20 cellular contexts compared by ENCODE assay signal in the genomic region with DNA sequence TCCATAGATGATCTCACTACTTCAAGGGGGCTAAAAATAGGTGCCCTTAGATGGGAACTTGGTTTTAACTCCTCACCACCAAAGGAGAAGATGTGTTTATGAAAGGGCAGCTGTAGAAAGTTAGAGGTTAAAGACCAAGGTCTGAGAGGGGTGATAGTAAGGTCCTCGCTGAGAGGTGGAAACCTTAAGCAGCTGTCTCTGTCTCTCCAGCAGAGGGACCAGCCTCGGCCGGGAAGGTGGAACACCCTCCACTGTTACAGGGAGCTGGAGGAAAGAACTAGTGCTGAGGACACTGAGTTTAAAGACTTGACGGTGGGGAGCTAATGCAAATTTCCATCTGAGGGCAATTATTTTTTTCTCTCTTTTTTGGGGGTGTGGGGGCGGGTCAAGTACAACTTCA. TPM values are rescaled to one million over a fixed set of nuclear protein-coding genes. Genes with fewer than 3 reads are reported as not detected.
DNase-seq lines count a peak whose midpoint lies in the region; ATAC-seq and TF ChIP-seq lines count a peak whose summit lies in the region.
"Had no signal": no experiment of that assay in that cellular context is flagged by ENCODE, and none has a peak within 500 bp of the region (broad histone marks: within the 10 kb centered on the region; RNA-seq: fewer than 3 reads in every experiment).

No MANE protein-coding gene starts in this region.

- TF ChIP-seq CTCF in HFF-Myc (IDR thresholded peaks at IDR 0.05; ENCODE audit: low read depth, low read length, missing control alignments) (peak; percentile 6), WERI-Rb-1 (IDR thresholded peaks at IDR 0.05; ENCODE audit: low read depth, low read length) (0 out of 2 replicates have a peak, but pooled peaks have one; percentile 15), fibroblast of villous mesenchyme (IDR thresholded peaks at IDR 0.05; ENCODE audit: insufficient read depth, low read depth, low read length) (peak; percentile 35), omental fat pad (IDR thresholded peaks at IDR 0.05) (no peak)

- no peak overlapping the region for H3K27ac ChIP-seq in WERI-Rb-1
- H3K27ac ChIP-seq: ascending aorta, C4-2B had no signal

- ATAC-seq in HG03520 (IDR thresholded peaks at IDR 0.05; ENCODE audit: unreplicated experiment): no peak
- ATAC-seq in HG02840 (IDR thresholded peaks at IDR 0.05; ENCODE audit: low FRiP score, unreplicated experiment): no peak
- ATAC-seq in omental fat pad (ENCODE audit: low FRiP score): no peak

- DNase-seq in AG20443 (ENCODE audit: low spot score) (peak; percentile 43), HFF-Myc (ENCODE audit: extremely low read depth, low read depth) (no peak), WERI-Rb-1 (no peak), fibroblast of villous mesenchyme (ENCODE audit: low read depth) (no peak), omental fat pad (ENCODE audit: low spot score) (no peak)
- no peak for DNase-seq in activated CD4-positive, alpha-beta T cell treated with anti-CD3 and anti-CD28 coated beads, Interleukin-2, amount 50 U/mL, for 1 hour
- DNase-seq: activated CD4-positive, alpha-beta T cell treated with anti-CD3 and anti-CD28 coated beads for 48 hours; activated CD8-positive, alpha-beta memory T cell treated with anti-CD3 and anti-CD28 coated beads, Interleukin-2, amount 50 U/mL, for 48 hours; activated naive CD4-positive, alpha-beta T cell treated with Interleukin-2 at 50 U/mL for 16 hours; kidney glomerular epithelial cell; NCI-H1694; NCI-H446; T-helper 9 cell had no signal

- H3K9me3 ChIP-seq in WERI-Rb-1 (ENCODE audit: severe bottlenecking): no peaks in the 10 kb centered on the region
- H3K9me3 ChIP-seq: ascending aorta had no signal

- H3K4me3 ChIP-seq in HFF-Myc (replicated peaks; ENCODE audit: low read depth, low read length): no peak overlapping the region
- H3K4me3 ChIP-seq in WERI-Rb-1 (ENCODE audit: low read depth, low read length): no peak overlapping the region
- no peak overlapping the region for H3K4me3 ChIP-seq in fibroblast of villous mesenchyme (ENCODE audit: low read depth, low read length)
- H3K4me3 ChIP-seq: ascending aorta had no signal

- H3K27me3 ChIP-seq in WERI-Rb-1 (ENCODE audit: insufficient read depth, low read depth, severe bottlenecking): no peaks in the 10 kb centered on the region
- H3K27me3 ChIP-seq: ascending aorta had no signal

- H3K36me3 ChIP-seq in WERI-Rb-1: no peaks in the 10 kb centered on the region
- H3K36me3 ChIP-seq: ascending aorta had no signal

RNA-seq across cellular contexts. Expression of a gene that starts 8.9 kb away (rescaled TPM):
- total RNA-seq in fibroblast of villous mesenchyme: not detected in 2 replicates
- total RNA-seq in omental fat pad: not detected
- total RNA-seq: ascending aorta, HT-29, mesothelial cell of epicardium, renal cortical epithelial cell had no signal

RNA-seq across cellular contexts. Expression of a gene that starts 13.5 kb away (rescaled TPM):
- total RNA-seq in fibroblast of villous mesenchyme: 19.3 and 41.0 TPM in 2 replicates
- total RNA-seq in omental fat pad: 1 to 10 TPM; 3.3 to 6.6 (median 4.2) TPM
- total RNA-seq: ascending aorta had no signal

Comparison
In these comparisons a context has a peak if more than half of its experiments do, and no peak if none do; other contexts are left out.
1. CTCF ChIP-seq: peak in HFF-Myc (single experiment), WERI-Rb-1 (single experiment) and fibroblast of villous mesenchyme (single experiment); none in omental fat pad (0 of 3).